ENCODE assay signal across 25 cellular contexts in the genomic region with DNA sequence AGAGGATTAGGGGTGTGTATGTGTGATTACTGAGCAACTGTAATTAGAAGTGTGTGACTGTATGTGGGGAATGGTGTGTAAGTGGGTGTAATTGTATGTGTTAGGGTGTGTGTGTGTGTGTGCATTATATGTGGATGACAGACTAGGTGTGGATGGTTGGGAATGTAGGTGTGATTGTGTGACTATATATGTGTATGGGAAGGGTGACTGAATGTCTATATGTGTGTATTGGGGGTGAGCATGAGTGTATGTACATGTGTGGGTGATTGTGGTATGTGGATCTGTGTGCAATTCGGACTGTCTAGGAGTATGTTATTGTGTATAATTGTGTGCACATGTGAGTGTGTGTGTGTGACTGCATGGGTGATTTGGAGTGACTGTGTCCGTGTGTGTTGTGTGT.
"Had no signal": no experiment of that assay in that cellular context is flagged by ENCODE, and none has a peak within 500 bp of the region (broad histone marks: within the 10 kb centered on the region; RNA-seq: fewer than 3 reads in every experiment).

No MANE protein-coding gene starts in this region.

- DNase-seq: activated CD4-positive, alpha-beta T cell treated with anti-CD3 and anti-CD28 coated beads for 1 hour; activated CD4-positive, alpha-beta T cell treated with anti-CD3 and anti-CD28 coated beads, Interleukin-2, amount 50 U/mL, for 1 hour; activated CD8-positive, alpha-beta T cell treated with anti-CD3 and anti-CD28 coated beads, Interleukin-2, amount 10 ng/mL, durations not matched to agents 7 days and 5 days; activated gamma-delta T cell; adrenal gland; brain microvascular endothelial cell; central memory CD4-positive, alpha-beta T cell; dermis blood vessel endothelial cell; effector CD8-positive, alpha-beta T cell; hippocampal formation; left ventricle myocardium superior; mucosa of descending colon; ovary; psoas muscle; small intestine; stomach; T-helper 9 cell had no signal

- FAIRE-seq: frontal cortex, small intestine had no signal

- H3K36me3 Mint-ChIP-seq: activated naive CD4-positive, alpha-beta T cell treated with anti-CD3 and anti-CD28 coated beads, Interleukin-2, amount 50 U/mL, for 24 hours; stimulated activated memory B cell treated with anti-CD40 and anti-IgM and Interleukin-4, amounts not matched to agents 10 μg/mL and 1 μg/mL and 100 μg/mL, for 72 hours had no signal

- H3K27me3 Mint-ChIP-seq: activated naive CD4-positive, alpha-beta T cell treated with anti-CD3 and anti-CD28 coated beads, Interleukin-2, amount 50 U/mL, for 24 hours had no signal

- H3K4me1 ChIP-seq: adrenal gland, psoas muscle had no signal

- H3K27ac Mint-ChIP-seq: activated CD8-positive, alpha-beta T cell treated with anti-CD3 and anti-CD28 coated beads, Interleukin-2, amount 10 ng/mL, durations not matched to agents 7 days and 5 days; activated naive CD4-positive, alpha-beta T cell treated with anti-CD3 and anti-CD28 coated beads, Interleukin-2, amount 50 U/mL, for 24 hours; activated T-helper 1 cell treated with anti-CD3 and anti-CD28 coated beads, Interleukin-12 subunit alpha, Interleukin-12 subunit beta, Interleukin-2, Interleukin-4 antibody, amounts not matched to agents 30 ng/mL and 10 ng/mL and 1 ng/mL, durations not matched to agents 14 hours and 24 hours and 36 hours; stimulated activated memory B cell treated with anti-CD40 and anti-IgM and Interleukin-4, amounts not matched to agents 10 μg/mL and 1 μg/mL and 100 μg/mL, for 72 hours had no signal

- H3K9me3 ChIP-seq: adrenal gland, ascending aorta, mucosa of descending colon, ovary, psoas muscle, stomach, suprapubic skin, tibial nerve had no signal

- H3K4me1 Mint-ChIP-seq: stimulated activated memory B cell treated with anti-CD40 and anti-IgM and Interleukin-4, amounts not matched to agents 10 μg/mL and 1 μg/mL and 100 μg/mL, for 72 hours had no signal

- H3K27ac ChIP-seq: adrenal gland, ascending aorta, brain microvascular endothelial cell, ovary, psoas muscle, stomach, suprapubic skin, tibial nerve had no signal

- H3K4me3 Mint-ChIP-seq: activated CD8-positive, alpha-beta T cell treated with anti-CD3 and anti-CD28 coated beads, Interleukin-2, amount 10 ng/mL, durations not matched to agents 7 days and 5 days; activated naive CD4-positive, alpha-beta T cell treated with anti-CD3 and anti-CD28 coated beads, Interleukin-2, amount 50 U/mL, for 24 hours; activated T-helper 1 cell treated with anti-CD3 and anti-CD28 coated beads, Interleukin-12 subunit alpha, Interleukin-12 subunit beta, Interleukin-2, Interleukin-4 antibody, amounts not matched to agents 30 ng/mL and 10 ng/mL and 1 ng/mL, durations not matched to agents 14 hours and 24 hours and 36 hours; stimulated activated memory B cell treated with anti-CD40 and anti-IgM and Interleukin-4, amounts not matched to agents 10 μg/mL and 1 μg/mL and 100 μg/mL, for 72 hours had no signal

- H3K9me3 Mint-ChIP-seq: activated naive CD4-positive, alpha-beta T cell treated with anti-CD3 and anti-CD28 coated beads, Interleukin-2, amount 50 U/mL, for 24 hours; activated T-helper 1 cell treated with anti-CD3 and anti-CD28 coated beads, Interleukin-12 subunit alpha, Interleukin-12 subunit beta, Interleukin-2, Interleukin-4 antibody, amounts not matched to agents 30 ng/mL and 10 ng/mL and 1 ng/mL, durations not matched to agents 14 hours and 24 hours and 36 hours; stimulated activated memory B cell treated with anti-CD40 and anti-IgM and Interleukin-4, amounts not matched to agents 10 μg/mL and 1 μg/mL and 100 μg/mL, for 72 hours had no signal

- H3K36me3 ChIP-seq: adrenal gland, ascending aorta, brain microvascular endothelial cell, ovary, stomach, suprapubic skin, tibial nerve had no signal

- H3K4me3 ChIP-seq: adrenal gland, ascending aorta, mucosa of descending colon, ovary, psoas muscle, stomach, suprapubic skin, tibial nerve had no signal

- ATAC-seq: activated CD8-positive, alpha-beta T cell treated with anti-CD3 and anti-CD28 coated beads, Interleukin-2, amount 10 ng/mL, durations not matched to agents 7 days and 5 days; esophagus mucosa; left ventricle myocardium superior; mucosa of descending colon; psoas muscle; stimulated activated memory B cell treated with anti-CD40 and anti-IgM and Interleukin-4, amounts not matched to agents 10 μg/mL and 1 μg/mL and 100 μg/mL, for 72 hours had no signal

- H3K27me3 ChIP-seq: adrenal gland, ascending aorta, brain microvascular endothelial cell, ovary, tibial nerve had no signal
